Comparison of ENCODE assay signal across 1 cellular context in the genomic region with DNA sequence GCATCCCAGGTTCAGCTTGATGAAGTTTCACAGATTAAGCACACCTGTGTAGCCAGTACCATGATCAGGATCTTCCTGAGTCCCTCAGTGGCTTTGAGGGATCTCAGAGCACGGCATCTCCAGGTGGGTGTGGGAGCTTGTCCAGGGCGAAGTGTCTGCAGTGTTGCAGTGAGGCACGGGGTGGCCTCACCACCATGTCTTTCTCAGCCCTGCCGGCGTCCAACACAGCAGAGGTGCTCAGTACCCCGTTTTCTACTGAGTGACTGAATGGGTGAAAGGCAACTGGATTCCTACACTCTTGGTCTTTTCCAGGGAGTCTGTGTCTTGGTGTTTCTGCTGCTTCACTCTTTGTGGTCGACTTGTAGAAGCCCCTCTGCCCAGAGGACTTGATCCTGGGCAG.
TF ChIP-seq lines count a peak whose summit lies in the region.

No MANE protein-coding gene starts in this region.

TF ChIP-seq in H1, 55 proteins besides CTCF, POLR2A, EP300 and RAD21 (continued from another document):
- TF ChIP-seq, protein P1, sequence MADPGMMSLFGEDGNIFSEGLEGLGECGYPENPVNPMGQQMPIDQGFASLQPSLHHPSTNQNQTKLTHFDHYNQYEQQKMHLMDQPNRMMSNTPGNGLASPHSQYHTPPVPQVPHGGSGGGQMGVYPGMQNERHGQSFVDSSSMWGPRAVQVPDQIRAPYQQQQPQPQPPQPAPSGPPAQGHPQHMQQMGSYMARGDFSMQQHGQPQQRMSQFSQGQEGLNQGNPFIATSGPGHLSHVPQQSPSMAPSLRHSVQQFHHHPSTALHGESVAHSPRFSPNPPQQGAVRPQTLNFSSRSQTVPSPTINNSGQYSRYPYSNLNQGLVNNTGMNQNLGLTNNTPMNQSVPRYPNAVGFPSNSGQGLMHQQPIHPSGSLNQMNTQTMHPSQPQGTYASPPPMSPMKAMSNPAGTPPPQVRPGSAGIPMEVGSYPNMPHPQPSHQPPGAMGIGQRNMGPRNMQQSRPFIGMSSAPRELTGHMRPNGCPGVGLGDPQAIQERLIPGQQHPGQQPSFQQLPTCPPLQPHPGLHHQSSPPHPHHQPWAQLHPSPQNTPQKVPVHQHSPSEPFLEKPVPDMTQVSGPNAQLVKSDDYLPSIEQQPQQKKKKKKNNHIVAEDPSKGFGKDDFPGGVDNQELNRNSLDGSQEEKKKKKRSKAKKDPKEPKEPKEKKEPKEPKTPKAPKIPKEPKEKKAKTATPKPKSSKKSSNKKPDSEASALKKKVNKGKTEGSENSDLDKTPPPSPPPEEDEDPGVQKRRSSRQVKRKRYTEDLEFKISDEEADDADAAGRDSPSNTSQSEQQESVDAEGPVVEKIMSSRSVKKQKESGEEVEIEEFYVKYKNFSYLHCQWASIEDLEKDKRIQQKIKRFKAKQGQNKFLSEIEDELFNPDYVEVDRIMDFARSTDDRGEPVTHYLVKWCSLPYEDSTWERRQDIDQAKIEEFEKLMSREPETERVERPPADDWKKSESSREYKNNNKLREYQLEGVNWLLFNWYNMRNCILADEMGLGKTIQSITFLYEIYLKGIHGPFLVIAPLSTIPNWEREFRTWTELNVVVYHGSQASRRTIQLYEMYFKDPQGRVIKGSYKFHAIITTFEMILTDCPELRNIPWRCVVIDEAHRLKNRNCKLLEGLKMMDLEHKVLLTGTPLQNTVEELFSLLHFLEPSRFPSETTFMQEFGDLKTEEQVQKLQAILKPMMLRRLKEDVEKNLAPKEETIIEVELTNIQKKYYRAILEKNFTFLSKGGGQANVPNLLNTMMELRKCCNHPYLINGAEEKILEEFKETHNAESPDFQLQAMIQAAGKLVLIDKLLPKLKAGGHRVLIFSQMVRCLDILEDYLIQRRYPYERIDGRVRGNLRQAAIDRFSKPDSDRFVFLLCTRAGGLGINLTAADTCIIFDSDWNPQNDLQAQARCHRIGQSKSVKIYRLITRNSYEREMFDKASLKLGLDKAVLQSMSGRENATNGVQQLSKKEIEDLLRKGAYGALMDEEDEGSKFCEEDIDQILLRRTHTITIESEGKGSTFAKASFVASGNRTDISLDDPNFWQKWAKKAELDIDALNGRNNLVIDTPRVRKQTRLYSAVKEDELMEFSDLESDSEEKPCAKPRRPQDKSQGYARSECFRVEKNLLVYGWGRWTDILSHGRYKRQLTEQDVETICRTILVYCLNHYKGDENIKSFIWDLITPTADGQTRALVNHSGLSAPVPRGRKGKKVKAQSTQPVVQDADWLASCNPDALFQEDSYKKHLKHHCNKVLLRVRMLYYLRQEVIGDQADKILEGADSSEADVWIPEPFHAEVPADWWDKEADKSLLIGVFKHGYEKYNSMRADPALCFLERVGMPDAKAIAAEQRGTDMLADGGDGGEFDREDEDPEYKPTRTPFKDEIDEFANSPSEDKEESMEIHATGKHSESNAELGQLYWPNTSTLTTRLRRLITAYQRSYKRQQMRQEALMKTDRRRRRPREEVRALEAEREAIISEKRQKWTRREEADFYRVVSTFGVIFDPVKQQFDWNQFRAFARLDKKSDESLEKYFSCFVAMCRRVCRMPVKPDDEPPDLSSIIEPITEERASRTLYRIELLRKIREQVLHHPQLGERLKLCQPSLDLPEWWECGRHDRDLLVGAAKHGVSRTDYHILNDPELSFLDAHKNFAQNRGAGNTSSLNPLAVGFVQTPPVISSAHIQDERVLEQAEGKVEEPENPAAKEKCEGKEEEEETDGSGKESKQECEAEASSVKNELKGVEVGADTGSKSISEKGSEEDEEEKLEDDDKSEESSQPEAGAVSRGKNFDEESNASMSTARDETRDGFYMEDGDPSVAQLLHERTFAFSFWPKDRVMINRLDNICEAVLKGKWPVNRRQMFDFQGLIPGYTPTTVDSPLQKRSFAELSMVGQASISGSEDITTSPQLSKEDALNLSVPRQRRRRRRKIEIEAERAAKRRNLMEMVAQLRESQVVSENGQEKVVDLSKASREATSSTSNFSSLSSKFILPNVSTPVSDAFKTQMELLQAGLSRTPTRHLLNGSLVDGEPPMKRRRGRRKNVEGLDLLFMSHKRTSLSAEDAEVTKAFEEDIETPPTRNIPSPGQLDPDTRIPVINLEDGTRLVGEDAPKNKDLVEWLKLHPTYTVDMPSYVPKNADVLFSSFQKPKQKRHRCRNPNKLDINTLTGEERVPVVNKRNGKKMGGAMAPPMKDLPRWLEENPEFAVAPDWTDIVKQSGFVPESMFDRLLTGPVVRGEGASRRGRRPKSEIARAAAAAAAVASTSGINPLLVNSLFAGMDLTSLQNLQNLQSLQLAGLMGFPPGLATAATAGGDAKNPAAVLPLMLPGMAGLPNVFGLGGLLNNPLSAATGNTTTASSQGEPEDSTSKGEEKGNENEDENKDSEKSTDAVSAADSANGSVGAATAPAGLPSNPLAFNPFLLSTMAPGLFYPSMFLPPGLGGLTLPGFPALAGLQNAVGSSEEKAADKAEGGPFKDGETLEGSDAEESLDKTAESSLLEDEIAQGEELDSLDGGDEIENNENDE (IDR thresholded peaks at IDR 0.05; ENCODE audit: insufficient replicate concordance, low read length) = no peak
- TF ChIP-seq NRF1 (IDR thresholded peaks at IDR 0.05; ENCODE audit: low read depth, low read length) = no peak
- no peak for TF ChIP-seq SUZ12 (IDR thresholded peaks at IDR 0.05; ENCODE audit: low read length)
- no peak for TF ChIP-seq ZNF274 (IDR thresholded peaks at IDR 0.05; ENCODE audit: borderline replicate concordance, extremely low read depth, low read length)
- TF ChIP-seq, protein P2, sequence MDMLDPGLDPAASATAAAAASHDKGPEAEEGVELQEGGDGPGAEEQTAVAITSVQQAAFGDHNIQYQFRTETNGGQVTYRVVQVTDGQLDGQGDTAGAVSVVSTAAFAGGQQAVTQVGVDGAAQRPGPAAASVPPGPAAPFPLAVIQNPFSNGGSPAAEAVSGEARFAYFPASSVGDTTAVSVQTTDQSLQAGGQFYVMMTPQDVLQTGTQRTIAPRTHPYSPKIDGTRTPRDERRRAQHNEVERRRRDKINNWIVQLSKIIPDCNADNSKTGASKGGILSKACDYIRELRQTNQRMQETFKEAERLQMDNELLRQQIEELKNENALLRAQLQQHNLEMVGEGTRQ (IDR thresholded peaks at IDR 0.05; ENCODE audit: low read length) = no peak
- TF ChIP-seq SP2 (IDR thresholded peaks at IDR 0.05; ENCODE audit: low read length) = no peak
- TF ChIP-seq CHD2 (IDR thresholded peaks at IDR 0.05; ENCODE audit: low read length) = no peak
- no peak for TF ChIP-seq HDAC6 (IDR thresholded peaks at IDR 0.05; ENCODE audit: low read depth, low read length)
- TF ChIP-seq SIRT6 (IDR thresholded peaks at IDR 0.05; ENCODE audit: low read length) = no peak
- no peak for TF ChIP-seq KDM4A (IDR thresholded peaks at IDR 0.05; ENCODE audit: low read depth, low read length, severe bottlenecking)
- TF ChIP-seq CBX8 (IDR thresholded peaks at IDR 0.05; ENCODE audit: borderline replicate concordance, low read depth, low read length) = no peak
- TF ChIP-seq GABPA (IDR thresholded peaks at IDR 0.05; ENCODE audit: borderline replicate concordance, insufficient read depth, low read length) = no peak
- TF ChIP-seq KDM5A (IDR thresholded peaks at IDR 0.05; ENCODE audit: low read length) = no peak
- TF ChIP-seq POU5F1 (IDR thresholded peaks at IDR 0.05; ENCODE audit: low read depth, low read length) = no peak
- TF ChIP-seq SP1 (IDR thresholded peaks at IDR 0.05; ENCODE audit: low read depth, low read length) = no peak
- TF ChIP-seq, protein P3, sequence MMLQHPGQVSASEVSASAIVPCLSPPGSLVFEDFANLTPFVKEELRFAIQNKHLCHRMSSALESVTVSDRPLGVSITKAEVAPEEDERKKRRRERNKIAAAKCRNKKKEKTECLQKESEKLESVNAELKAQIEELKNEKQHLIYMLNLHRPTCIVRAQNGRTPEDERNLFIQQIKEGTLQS (IDR thresholded peaks at IDR 0.05; ENCODE audit: insufficient read depth, low read depth, low read length) = no peak
- TF ChIP-seq SIN3A (conservative IDR thresholded peaks at IDR 0.05 in 1 of 2, IDR thresholded peaks at IDR 0.05 in 1 of 2; ENCODE audit: low read depth in 1 of 2, low read length in 2 of 2) = no peak
